In genomic region chr19:20858861-20859260, GRCh38 we compare ENCODE assay signal across 18 cellular contexts.
"Had no signal": no experiment of that assay in that cellular context is flagged by ENCODE, and none has a peak within 500 bp of the region (broad histone marks: within the 10 kb centered on the region; RNA-seq: fewer than 3 reads in every experiment).

No MANE protein-coding gene starts in this region.

- H3K4me1 ChIP-seq: psoas muscle, right lobe of liver, tibial artery, upper lobe of left lung, vagina had no signal

- H3K4me2 ChIP-seq: hepatocyte had no signal

- H3K27ac ChIP-seq: hepatocyte, psoas muscle, right lobe of liver, tibial artery, upper lobe of left lung, vagina had no signal

- H3K4me3 ChIP-seq: hepatocyte, psoas muscle, right lobe of liver, tibial artery, upper lobe of left lung, vagina had no signal

- H3K4me3 Mint-ChIP-seq: nephron; stimulated activated memory B cell treated with anti-CD40 and anti-IgM and Interleukin-4, amounts not matched to agents 10 μg/mL and 1 μg/mL and 100 μg/mL, for 72 hours; stimulated activated naive CD8-positive, alpha-beta T cell treated with anti-CD3 and anti-CD28 coated beads, Interleukin-15, Interleukin-2, amounts not matched to agents 100 ng/mL and 50 ng/mL, for 24 hours had no signal

- ATAC-seq: psoas muscle; right lobe of liver; stimulated activated memory B cell treated with anti-CD40 and anti-IgM and Interleukin-4, amounts not matched to agents 10 μg/mL and 1 μg/mL and 100 μg/mL, for 72 hours had no signal

- H3K27me3 Mint-ChIP-seq: naive B cell; stimulated activated memory B cell treated with anti-CD40 and anti-IgM and Interleukin-4, amounts not matched to agents 10 μg/mL and 1 μg/mL and 100 μg/mL, for 72 hours; stimulated activated naive CD8-positive, alpha-beta T cell treated with anti-CD3 and anti-CD28 coated beads, Interleukin-15, Interleukin-2, amounts not matched to agents 100 ng/mL and 50 ng/mL, for 24 hours had no signal

- H3K4me1 Mint-ChIP-seq: naive B cell; nephron; stimulated activated memory B cell treated with anti-CD40 and anti-IgM and Interleukin-4, amounts not matched to agents 10 μg/mL and 1 μg/mL and 100 μg/mL, for 72 hours had no signal

- H3K27me3 ChIP-seq: hepatocyte, right lobe of liver, tibial artery, upper lobe of left lung, vagina had no signal

- H3K36me3 Mint-ChIP-seq: stimulated activated memory B cell treated with anti-CD40 and anti-IgM and Interleukin-4, amounts not matched to agents 10 μg/mL and 1 μg/mL and 100 μg/mL, for 72 hours had no signal

- H3K9me3 ChIP-seq: psoas muscle, right lobe of liver, vagina had no signal

- H3K36me3 ChIP-seq: right lobe of liver, tibial artery, upper lobe of left lung, vagina had no signal

- H3K27ac Mint-ChIP-seq: nephron; stimulated activated memory B cell treated with anti-CD40 and anti-IgM and Interleukin-4, amounts not matched to agents 10 μg/mL and 1 μg/mL and 100 μg/mL, for 72 hours; stimulated activated naive CD8-positive, alpha-beta T cell treated with anti-CD3 and anti-CD28 coated beads, Interleukin-15, Interleukin-2, amounts not matched to agents 100 ng/mL and 50 ng/mL, for 24 hours had no signal

- DNase-seq: effector CD4-positive, alpha-beta T cell; foreskin melanocyte; head of caudate nucleus; kidney glomerular epithelial cell; mesendoderm; naive B cell; psoas muscle; retina; right lobe of liver; stimulated activated CD4-positive, alpha-beta T cell treated with anti-CD3 and anti-CD28 coated beads, Interleukin-1b, Interleukin-23, amount 100 ng/mL, for 48 hours; stimulated activated CD4-positive, alpha-beta T cell treated with anti-CD3 and anti-CD28 coated beads, Interleukin-4, amount 100 ng/mL, for 24 hours; tibial artery; upper lobe of left lung had no signal
